Comparison of ENCODE assay signal across 21 cellular contexts in genomic region chr2:101980368-101980767, GRCh38. TPM values are rescaled to one million over a fixed set of nuclear protein-coding genes. Genes with fewer than 3 reads are reported as not detected.
DNase-seq lines count a peak whose midpoint lies in the region; ATAC-seq and TF ChIP-seq lines count a peak whose summit lies in the region.
"Had no signal": no experiment of that assay in that cellular context is flagged by ENCODE, and none has a peak within 500 bp of the region (broad histone marks: within the 10 kb centered on the region; RNA-seq: fewer than 3 reads in every experiment).

No MANE protein-coding gene starts in this region.

- H3K27me3 ChIP-seq in GM23338 (ENCODE audit: insufficient read depth) (no peaks in the 10 kb centered on the region), esophagus squamous epithelium (peaks cover 0 to 10% (median 0%) of the 10 kb centered on the region in 4 donors), prostate gland (replicated peaks; ENCODE audit: insufficient read depth) (no peaks in the 10 kb centered on the region)

- ATAC-seq in GM23338 (no peak), WTC11 (no peak)
- no peak for ATAC-seq in stimulated activated naive CD8-positive, alpha-beta T cell treated with anti-CD3 and anti-CD28 coated beads, Interleukin-15, Interleukin-2, amounts not matched to agents 100 U/mL and 50 U/mL, for 24 hours
- ATAC-seq: K562 had no signal

- no peak for TF ChIP-seq POLR2A in esophagus squamous epithelium (IDR thresholded peaks at IDR 0.05)
- TF ChIP-seq POLR2A in prostate gland (IDR thresholded peaks at IDR 0.05): no peak

- CTCF ChIA-PET in RWPE1 (lab: Yijun Ruan, JAX): no interaction called here
- CTCF ChIA-PET in WTC11 (lab: Charles Lee): interaction anchor here (1.0 to 1.2 kb wide), 2 partner anchors 26 to 638 kb away, joined by 4 read pairs; no protein-coding TSS in a partner anchor

- 53 to 71% methylated on average over 5 to 6 of the region's 7 CpGs for whole genome bisulfite sequencing in esophagus squamous epithelium, 2 donors
- WGBS in prostate gland: 52% methylated on average over 7 of the region's 7 CpGs

- no peak for TF ChIP-seq CTCF in GM23338 (conservative IDR thresholded peaks at IDR 0.05; ENCODE audit: low read depth in 2 of 2)
- TF ChIP-seq CTCF in RWPE1 (conservative IDR thresholded peaks at IDR 0.05; ENCODE audit: low read depth): no peak
- TF ChIP-seq CTCF in esophagus squamous epithelium (IDR thresholded peaks at IDR 0.05): no peak
- no peak for TF ChIP-seq CTCF in prostate gland (IDR thresholded peaks at IDR 0.05)
- no peak for TF ChIP-seq CTCF in WTC11 (IDR thresholded peaks at IDR 0.05)

- H3K36me3 ChIP-seq in GM23338 (ENCODE audit: insufficient read depth) (no peaks in the 10 kb centered on the region), esophagus squamous epithelium (no peaks in the 10 kb centered on the region), prostate gland (no peaks in the 10 kb centered on the region)

- H3K79me2 ChIP-seq in GM23338 (replicated peaks; ENCODE audit: insufficient read depth): no peaks in the 10 kb centered on the region

- 0 out of 2 replicates have a peak, but pooled peaks cover 4% of the 10 kb centered on the region for H3K9me2 ChIP-seq in GM23338 (ENCODE audit: insufficient read depth)

- H3K36me3 Mint-ChIP-seq in GM23338 (ENCODE audit: low read depth): no peaks in the 10 kb centered on the region
- no peaks in the 10 kb centered on the region for H3K36me3 Mint-ChIP-seq in WTC11
- H3K36me3 Mint-ChIP-seq: CD4-positive, CD25-positive, alpha-beta regulatory T cell had no signal

- no peaks in the 10 kb centered on the region for H3F3A ChIP-seq in GM23338 (replicated peaks; ENCODE audit: low read depth)

- no peak overlapping the region for H3K4me2 ChIP-seq in GM23338

- no peaks in the 10 kb centered on the region for H4K20me1 ChIP-seq in GM23338 (replicated peaks; ENCODE audit: insufficient read depth)

- no peak overlapping the region for H3K27ac ChIP-seq in GM23338 (ENCODE audit: low read depth)
- peak overlapping the region; percentile 21; the same call in 1 of the 2 replicates for H3K27ac ChIP-seq in RWPE1
- H3K27ac ChIP-seq in esophagus squamous epithelium: peak overlapping the region; percentile 20 to 75 (median 56)
- peak overlapping the region in 1 of 2 donors; percentile 30 for H3K27ac ChIP-seq in prostate gland

- H3K4me3 Mint-ChIP-seq in GM23338 (no peak overlapping the region), WTC11 (no peak overlapping the region)
- H3K4me3 Mint-ChIP-seq: CD4-positive, CD25-positive, alpha-beta regulatory T cell had no signal

- H3K9me3 Mint-ChIP-seq in GM23338: no peaks in the 10 kb centered on the region
- H3K9me3 Mint-ChIP-seq in WTC11: no peaks in the 10 kb centered on the region
- H3K9me3 Mint-ChIP-seq: CD4-positive, CD25-positive, alpha-beta regulatory T cell had no signal

- H3K9me3 ChIP-seq in esophagus squamous epithelium: no peaks in the 10 kb centered on the region
- H3K9me3 ChIP-seq in prostate gland: no peaks in the 10 kb centered on the region

- H3K27me3 Mint-ChIP-seq in GM23338 (ENCODE audit: insufficient read depth, low read depth, poor library complexity) (peaks cover 2% of the 10 kb centered on the region), WTC11 (ENCODE audit: low read depth) (no peaks in the 10 kb centered on the region)

- H3K4me3 ChIP-seq in GM23338 (no peak overlapping the region), esophagus squamous epithelium (no peak overlapping the region), prostate gland (no peak overlapping the region)
- H3K4me3 ChIP-seq: K562 had no signal

- DNase-seq in GM23338 (ENCODE audit: low spot score) (no peak), RWPE1 (ENCODE audit: low spot score) (no peak), esophagus squamous epithelium (lab: John Stamatoyannopoulos, UW) (no peak), prostate gland (ENCODE audit: low spot score) (peak; percentile 54), WTC11 (ENCODE audit: low spot score) (no peak)
- no peak for DNase-seq in activated CD4-positive, CD25-positive, alpha-beta regulatory T cell treated with anti-CD3 and anti-CD28 coated beads, Interleukin-2, amount 50 U/mL, for 72 hours
- no peak for DNase-seq in stimulated activated naive CD8-positive, alpha-beta T cell treated with anti-CD3 and anti-CD28 coated beads, Interleukin-15, Interleukin-2, amounts not matched to agents 100 U/mL and 50 U/mL, for 24 hours
- DNase-seq: CD4-positive, CD25-positive, alpha-beta regulatory T cell; DMS79; MM.1S; NCI-H1092; NCI-H1436; NCI-H187 treated with DMSO at 0.1 percent for 48 hours; NCI-H2107; NCI-H446 treated with DMSO at 0.1 percent for 48 hours; NCI-H526 treated with DMSO at 0.1 percent for 48 hours; SHP77 had no signal

- intact Hi-C loops in esophagus squamous epithelium (cut with DNase I): no loop called here
- intact Hi-C loops in prostate gland (cut with DNase I): no loop called here

- H3K4me1 ChIP-seq in GM23338 (ENCODE audit: insufficient read depth): no peaks in the 10 kb centered on the region
- peaks cover 5 to 69% (median 32%) of the 10 kb centered on the region in 3 donors for H3K4me1 ChIP-seq in esophagus squamous epithelium
- no peaks in the 10 kb centered on the region for H3K4me1 ChIP-seq in prostate gland (replicated peaks)

- POLR2A ChIA-PET in RWPE1 (lab: Yijun Ruan, JAX; ENCODE audit: low non-redundant PET) (no interaction called here), WTC11 (lab: Charles Lee) (no interaction called here)

- H3K4me1 Mint-ChIP-seq in GM23338 (peaks cover 13% of the 10 kb centered on the region), WTC11 (peaks cover 14% of the 10 kb centered on the region)

- no peak overlapping the region for H3K27ac Mint-ChIP-seq in GM23338
- no peak overlapping the region for H3K27ac Mint-ChIP-seq in WTC11
- H3K27ac Mint-ChIP-seq: CD4-positive, CD25-positive, alpha-beta regulatory T cell had no signal

- H2AFZ ChIP-seq in GM23338: 0 out of 2 replicates have a peak overlapping the region, but pooled peaks have one; percentile 47

TF ChIP-seq in GM23338, 12 proteins besides CTCF, POLR2A, EP300 and RAD21 (continues in another document):
- TF ChIP-seq POLR2AphosphoS5 (IDR thresholded peaks at IDR 0.05; ENCODE audit: low read depth) (no peak), STAT1 (IDR thresholded peaks at IDR 0.05; ENCODE audit: unreplicated experiment) (no peak), ZNF331 (CRISPR knock-in tag; IDR thresholded peaks at IDR 0.05; ENCODE audit: low read depth) (no peak), JUNB (IDR thresholded peaks at IDR 0.05; ENCODE audit: unreplicated experiment) (no peak)

TF ChIP-seq in WTC11, 78 proteins besides CTCF, POLR2A, EP300 and RAD21:
- no peak for TF ChIP-seq SMAD4 (CRISPR knock-in tag; IDR thresholded peaks at IDR 0.05)
- TF ChIP-seq, protein P1, sequence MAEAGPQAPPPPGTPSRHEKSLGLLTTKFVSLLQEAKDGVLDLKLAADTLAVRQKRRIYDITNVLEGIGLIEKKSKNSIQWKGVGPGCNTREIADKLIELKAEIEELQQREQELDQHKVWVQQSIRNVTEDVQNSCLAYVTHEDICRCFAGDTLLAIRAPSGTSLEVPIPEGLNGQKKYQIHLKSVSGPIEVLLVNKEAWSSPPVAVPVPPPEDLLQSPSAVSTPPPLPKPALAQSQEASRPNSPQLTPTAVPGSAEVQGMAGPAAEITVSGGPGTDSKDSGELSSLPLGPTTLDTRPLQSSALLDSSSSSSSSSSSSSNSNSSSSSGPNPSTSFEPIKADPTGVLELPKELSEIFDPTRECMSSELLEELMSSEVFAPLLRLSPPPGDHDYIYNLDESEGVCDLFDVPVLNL (CRISPR knock-in tag; IDR thresholded peaks at IDR 0.05; ENCODE audit: borderline replicate concordance, low read depth): no peak
- no peak for TF ChIP-seq MLX (CRISPR knock-in tag; IDR thresholded peaks at IDR 0.05)
- TF ChIP-seq ZNF396 (CRISPR knock-in tag; IDR thresholded peaks at IDR 0.05; ENCODE audit: borderline replicate concordance): no peak
- TF ChIP-seq TCF7 (CRISPR knock-in tag; IDR thresholded peaks at IDR 0.05; ENCODE audit: low read depth): no peak
- no peak for TF ChIP-seq PREB (CRISPR knock-in tag; IDR thresholded peaks at IDR 0.05; ENCODE audit: borderline replicate concordance)

RNA-seq across cellular contexts. Expression of gene IL1R2, which starts 11.4 kb away (rescaled TPM):
- total RNA-seq in GM23338 (2014; rRNA removed; shearing (Covaris generic)): not detected in 2 replicates
- polyA plus RNA-seq in GM23338 (2016; fragmentation: Nextera tagmentation; extraction: Ambion mirVana): not detected in 2 replicates
- total RNA-seq in esophagus squamous epithelium (100 to 1,000 TPM in 1 of 4 donors, 10 to 100 TPM in 3; 24.1 to 182 (median 78.0) TPM), prostate gland (10 to 100 TPM in 1 of 2 donors, 1 to 10 TPM in 1; 6.9 to 11.4 TPM), WTC11 (2021) (0.22 TPM in 1 of 3 replicates, not detected in the others)
- total RNA-seq: A673, K562, LHCN-M2 had no signal
- polyA plus RNA-seq: BJ had no signal
